In genomic region chr22:28146401-28147304, GRCh38 we compare ENCODE assay signal across 1 cellular context.
TF ChIP-seq lines count a peak whose summit lies in the region.

No MANE protein-coding gene starts in this region.

TF ChIP-seq in H1, 55 proteins besides CTCF, POLR2A, EP300 and RAD21 (continued from another document):
- TF ChIP-seq KDM4A (IDR thresholded peaks at IDR 0.05; ENCODE audit: low read depth, low read length, severe bottlenecking) (no peak), TAF7 (optimal IDR thresholded peaks at IDR 0.05; ENCODE audit: borderline replicate concordance, low read depth, low read length) (no peak)
